Comparison of ENCODE assay signal across 23 cellular contexts in genomic region chr1:204318324-204318723, GRCh38. TPM values are rescaled to one million over a fixed set of nuclear protein-coding genes. Genes with fewer than 3 reads are reported as not detected.
A peak's percentile ranks its signal among the peaks of the same experiment; 100 is the strongest.
DNase-seq lines count a peak whose midpoint lies in the region; ATAC-seq, FAIRE-seq and TF ChIP-seq lines count a peak whose summit lies in the region.
"Had no signal": no experiment of that assay in that cellular context is flagged by ENCODE, and none has a peak within 500 bp of the region (broad histone marks: within the 10 kb centered on the region; RNA-seq: fewer than 3 reads in every experiment).

No MANE protein-coding gene starts in this region.

- H3K79me2 ChIP-seq in trophoblast cell (ENCODE audit: control insufficient read depth, insufficient read depth, low read length, poor library complexity), result peaks cover 10% of the 10 kb centered on the region

- TF ChIP-seq RAD21 in A549 (conservative IDR thresholded peaks at IDR 0.05 in 1 of 2, IDR thresholded peaks at IDR 0.05 in 1 of 2), result no peak
- TF ChIP-seq RAD21 in IMR-90 (IDR thresholded peaks at IDR 0.05; ENCODE audit: low read length), result no peak

- H3K27ac ChIP-seq in A549 (peak overlapping the region; percentile 86 to 87; a peak in 5 of 6 replicates), IMR-90 (ENCODE audit: insufficient read depth, low read length) (no peak overlapping the region), left lung (no peak overlapping the region), trophoblast cell (ENCODE audit: low read depth, low read length) (no peak overlapping the region)
- H3K27ac ChIP-seq: BLaER1, SJCRH30 had no signal

- peak overlapping the region; percentile 95 to 97; a peak in 3 of 4 replicates for H4K8ac ChIP-seq in IMR-90 (ENCODE audit: low read depth in 2 of 2, low read length in 2 of 2)
- H4K8ac ChIP-seq in trophoblast cell (ENCODE audit: low read depth, low read length), result peak overlapping the region; percentile 20

- H2BK120ac ChIP-seq in IMR-90 (ENCODE audit: low read depth, low read length) (peak overlapping the region; percentile 99), trophoblast cell (ENCODE audit: insufficient read depth, low read length, poor library complexity) (peak overlapping the region; percentile 82)

- in situ Hi-C loops in IMR-90 (cut with MboI; ENCODE audit: low sequenced_read_pairs), result no loop called here

- H3K18ac ChIP-seq in IMR-90 (ENCODE audit: low read depth, low read length), result peak overlapping the region; percentile 43
- peak overlapping the region; percentile 31 for H3K18ac ChIP-seq in trophoblast cell (ENCODE audit: low read length)

- dilution Hi-C loops in IMR-90 (cut with HindIII; ENCODE audit: low sequenced_read_pairs, unreplicated experiment), result no loop called here

- TF ChIP-seq CTCF in A549 (IDR thresholded peaks at IDR 0.05) (no peak), IMR-90 (conservative IDR thresholded peaks at IDR 0.05; ENCODE audit: low read depth, low read length) (no peak), left lung (IDR thresholded peaks at IDR 0.05) (no peak)

- peak overlapping the region; percentile 88 for H4K91ac ChIP-seq in IMR-90 (ENCODE audit: insufficient read depth, low read depth, low read length)
- H4K91ac ChIP-seq in trophoblast cell (ENCODE audit: low read depth, low read length), result peak overlapping the region; percentile 74

- TF ChIP-seq POLR2A in A549 (IDR thresholded peaks at IDR 0.05; ENCODE audit: low read length), result no peak
- TF ChIP-seq POLR2A in IMR-90 (IDR thresholded peaks at IDR 0.05; ENCODE audit: low read depth, low read length), result no peak

- no peak for TF ChIP-seq EP300 in A549 (IDR thresholded peaks at IDR 0.05)

- H3K4me1 ChIP-seq in A549, result peaks cover 80% of the 10 kb centered on the region
- H3K4me1 ChIP-seq in IMR-90 (ENCODE audit: control insufficient read depth, insufficient read depth, low read length), result peaks cover 31% of the 10 kb centered on the region
- no peaks in the 10 kb centered on the region for H3K4me1 ChIP-seq in left lung
- H3K4me1 ChIP-seq in trophoblast cell (ENCODE audit: control insufficient read depth in 1 of 2, insufficient read depth in 2 of 2, low read length in 2 of 2), result peaks cover 64 to 76% of the 10 kb centered on the region in 2 experiments

- H3K79me1 ChIP-seq in IMR-90 (ENCODE audit: low read depth in 1 of 2, low read length in 2 of 2) (peaks cover 0 to 9% of the 10 kb centered on the region in 2 experiments; a peak in 2 of 4 replicates), trophoblast cell (ENCODE audit: low read length) (peaks cover 60% of the 10 kb centered on the region)

- peak overlapping the region; percentile 99 for H2BK20ac ChIP-seq in IMR-90 (ENCODE audit: low read depth, low read length)

- H3K9me3 ChIP-seq in A549 (no peaks in the 10 kb centered on the region), IMR-90 (ENCODE audit: control insufficient read depth, insufficient read depth, low read length) (no peaks in the 10 kb centered on the region), left lung (no peaks in the 10 kb centered on the region), trophoblast cell (ENCODE audit: insufficient read depth, low read depth, low read length) (no peaks in the 10 kb centered on the region)
- H3K9me3 ChIP-seq: BLaER1, SJCRH30 had no signal

- POLR2A ChIA-PET in A549 (lab: Yijun Ruan, JAX) (no interaction called here), IMR-90 (lab: Charles Lee; ENCODE audit: unreplicated experiment) (no interaction called here)

- H3K9ac ChIP-seq in IMR-90 (ENCODE audit: low read depth, low read length) (no peak overlapping the region), trophoblast cell (ENCODE audit: low read length) (no peak overlapping the region)
- H3K9ac ChIP-seq: BLaER1 had no signal

- H3K23ac ChIP-seq in IMR-90 (ENCODE audit: low read depth, low read length) (0 out of 2 replicates have a peak overlapping the region, but pooled peaks have one; percentile 29), trophoblast cell (ENCODE audit: low read length) (no peak overlapping the region)

- peak overlapping the region; percentile 93; the same call in 2 of the 3 replicates for H2BK15ac ChIP-seq in IMR-90 (ENCODE audit: low read depth, low read length)

- 83% methylated on average over 5 of the region's 5 CpGs for WGBS in A549 (ENCODE audit: missing lambda C conversion rate)
- 93% methylated on average over 2 of the region's 5 CpGs; no CpG with 5 or more reads in 1 of the 2 experiments for WGBS in IMR-90 (ENCODE audit: extremely low coverage in 2 of 2, insufficient read length in 1 of 2), 2 experiments
- no CpG with 5 or more reads among the region's 5 CpGs for WGBS in trophoblast cell (ENCODE audit: extremely low coverage, insufficient coverage, insufficient read length)

- no peaks in the 10 kb centered on the region for H3K36me3 ChIP-seq in IMR-90 (ENCODE audit: control insufficient read depth, insufficient read depth, low read length)
- H3K36me3 ChIP-seq in left lung, result no peaks in the 10 kb centered on the region
- no peaks in the 10 kb centered on the region for H3K36me3 ChIP-seq in trophoblast cell (ENCODE audit: control insufficient read depth in 1 of 2, insufficient read depth in 2 of 2, low read length in 2 of 2)
- H3K36me3 ChIP-seq: BLaER1, SJCRH30 had no signal

- ATAC-seq in A549, result no peak
- ATAC-seq in IMR-90 (ENCODE audit: low read depth), result no peak
- peak; percentile 39 for ATAC-seq in left lung

- H4K20me1 ChIP-seq in IMR-90 (ENCODE audit: insufficient read depth, low read length), result no peaks in the 10 kb centered on the region
- H4K20me1 ChIP-seq: BLaER1 had no signal

- intact Hi-C loops in IMR-90 (cut with micrococcal nuclease) (no loop called here), left lung (cut with DNase I) (no loop called here)

- H4K5ac ChIP-seq in IMR-90 (ENCODE audit: low read depth, low read length), result peak overlapping the region; percentile 42

- no peak overlapping the region for H4K12ac ChIP-seq in trophoblast cell (ENCODE audit: low read depth, low read length)

- no peak overlapping the region for H2AFZ ChIP-seq in IMR-90 (replicated peaks; ENCODE audit: low read length, poor library complexity)
- no peak overlapping the region for H2AFZ ChIP-seq in trophoblast cell (ENCODE audit: insufficient read depth, low read length, poor library complexity)

- peak overlapping the region; percentile 85 for H2BK12ac ChIP-seq in trophoblast cell (ENCODE audit: low read length)

- no peaks in the 10 kb centered on the region for H3K27me3 ChIP-seq in IMR-90 (ENCODE audit: control insufficient read depth, insufficient read depth, low read length)
- peaks cover 0 to 6% of the 10 kb centered on the region in 2 donors for H3K27me3 ChIP-seq in left lung
- H3K27me3 ChIP-seq in trophoblast cell (ENCODE audit: insufficient read depth, low read length), result no peaks in the 10 kb centered on the region
- H3K27me3 ChIP-seq: BLaER1, SJCRH30 had no signal

- H3K4me2 ChIP-seq in A549, result peak overlapping the region; percentile 86; the same call in 2 of the 3 replicates
- H3K4me2 ChIP-seq in IMR-90 (ENCODE audit: low read depth, low read length), result no peak overlapping the region
- H3K4me2 ChIP-seq in trophoblast cell (ENCODE audit: low read length), result no peak overlapping the region
- H3K4me2 ChIP-seq: BLaER1 had no signal

- CTCF ChIA-PET in A549 (lab: Yijun Ruan, JAX) (interaction anchor here (0.9 to 3.9 kb wide), 4 partner anchors 9 to 156 kb away, joined by 3 to 14 read pairs (median 3); no protein-coding TSS in a partner anchor), IMR-90 (lab: Yijun Ruan, JAX) (interaction anchor here (1.5 kb wide), 1 partner anchor 41 kb away, joined by 3 read pairs; the partner anchor contains the start of gene PLEKHA6)

- no peak overlapping the region for H3K4me3 ChIP-seq in A549
- no peak overlapping the region for H3K4me3 ChIP-seq in IMR-90 (ENCODE audit: insufficient read depth, low read depth, low read length)
- no peak overlapping the region for H3K4me3 ChIP-seq in left lung
- no peak overlapping the region for H3K4me3 ChIP-seq in trophoblast cell (ENCODE audit: low read depth, low read length)
- H3K4me3 ChIP-seq: BLaER1, SJCRH30 had no signal

- H2AK9ac ChIP-seq in IMR-90 (replicated peaks; ENCODE audit: low read depth, low read length, poor library complexity), result no peak overlapping the region

- peak overlapping the region; percentile 75; the same call in 1 of the 2 replicates for H3K56ac ChIP-seq in IMR-90 (ENCODE audit: extremely low read depth, insufficient read depth, low read length)

- peaks cover 27% of the 10 kb centered on the region for H3K9me1 ChIP-seq in IMR-90 (ENCODE audit: insufficient read depth, low read length)

- peak overlapping the region; percentile 98 for H3K4ac ChIP-seq in IMR-90 (ENCODE audit: low read depth, low read length)
- no peak overlapping the region for H3K4ac ChIP-seq in trophoblast cell (ENCODE audit: low read depth, low read length)

- FAIRE-seq in A549 (lab: Jason Lieb, UNC), result no peak
- FAIRE-seq: GM12891, HTR-8/SVneo had no signal

- H2BK5ac ChIP-seq in IMR-90 (ENCODE audit: low read depth, low read length, poor library complexity, severe bottlenecking), result peak overlapping the region; percentile 11
- peak overlapping the region; percentile 23 for H2BK5ac ChIP-seq in trophoblast cell (ENCODE audit: low read depth, low read length, poor library complexity)

- H3K14ac ChIP-seq in IMR-90 (replicated peaks; ENCODE audit: low read depth, low read length) (peak overlapping the region; percentile 92), trophoblast cell (ENCODE audit: low read length) (peak overlapping the region; percentile 78)

- H2AK5ac ChIP-seq in IMR-90 (ENCODE audit: low read depth, low read length), result peak overlapping the region; percentile 59
- H2AK5ac ChIP-seq in trophoblast cell (ENCODE audit: low read length), result peak overlapping the region; percentile 28

- no peak for DNase-seq in A549 (ENCODE audit: low read depth in 1 of 2, low spot score in 1 of 2)
- no peak for DNase-seq in IMR-90
- no peak for DNase-seq in left lung
- no peak for DNase-seq in trophoblast cell
- no peak for DNase-seq in NCI-H146 (lab: John Stamatoyannopoulos, UW)
- DNase-seq in RPMI8226, result no peak
- DNase-seq in NCI-H82 (lab: John Stamatoyannopoulos, UW), result no peak
- DNase-seq: ACHN; CD4-positive, alpha-beta T cell; COR-L47; DND-41; GOT3; HCEC 1CT; MV-4-11; NCI-H1105 treated with DMSO at 0.1 percent for 48 hours; NCI-H1694; NCI-H2081; NCI-H446 treated with DMSO at 0.1 percent for 48 hours; SJCRH30 had no signal

- BruUV-seq in IMR-90 (replicated peaks; lab: Mats Ljungman, UMichigan), result no TSS peak

TF ChIP-seq in IMR-90, 13 proteins besides CTCF, POLR2A, EP300 and RAD21:
- no peak for TF ChIP-seq MAZ (IDR thresholded peaks at IDR 0.05; ENCODE audit: borderline replicate concordance, low read depth, low read length)

RNA-seq across cellular contexts. Expression of gene PLEKHA6, which starts 41.4 kb away (rescaled TPM):
- polyA plus RNA-seq in A549 (2011; rRNA removed) (13.0 and 16.4 TPM in 2 replicates), A549 (2017; fragmentation: RNase III; extraction: RNeasy Plus Mini Kit Qiagen cat#74134 plus additional on column Dnase treatment) (17.9 to 26.2 TPM (median 23.4 TPM) in 3 replicates), IMR-90 (2012; rRNA removed) (19.9 and 20.6 TPM in 2 replicates)
- polyA plus RNA-seq in A549 (2012; cell fraction: cytosol; rRNA removed), result 12.1 and 14.8 TPM in 2 replicates
- polyA plus RNA-seq in A549 (2012; cell fraction: nucleus; rRNA removed), result 54.7 and 55.1 TPM in 2 replicates
- 12.4 and 13.0 TPM in 2 replicates for polyA minus RNA-seq in A549 (2011; rRNA and poly(A)+ RNA removed)
- total RNA-seq in IMR-90 (2012; rRNA removed) (5.0 and 8.2 TPM in 2 replicates), left lung (10 to 100 TPM in 1 of 2 donors, 1 to 10 TPM in 1; 5.1 to 14.0 TPM)
- 10.7 and 13.6 TPM in 2 replicates for polyA plus RNA-seq in IMR-90 (2012; cell fraction: cytosol; rRNA removed)
- polyA plus RNA-seq in IMR-90 (2012; cell fraction: nucleus; rRNA removed; ENCODE audit: low replicate concordance), result 59.8 and 70.3 TPM in 2 replicates
- polyA plus RNA-seq in trophoblast cell (2013), result 26.6 and 31.1 TPM in 2 replicates
- total RNA-seq: G401 had no signal

Comparison
In these comparisons a context has a peak if more than half of its experiments do, and no peak if none do; other contexts are left out.
1. H3K27ac ChIP-seq: peak in A549 (2 of 2); none in IMR-90 (single experiment), left lung (0 of 2) and trophoblast cell (single experiment).